In genomic region chr11:132646890-132647289, GRCh38 we compare ENCODE assay signal across 23 cellular contexts.
"Had no signal": no experiment of that assay in that cellular context is flagged by ENCODE, and none has a peak within 500 bp of the region (broad histone marks: within the 10 kb centered on the region; RNA-seq: fewer than 3 reads in every experiment).

No MANE protein-coding gene starts in this region.

- H3K36me3 ChIP-seq: gastrocnemius medialis, left ventricle myocardium inferior, lower lobe of right lung, ovary, thoracic aorta, tibial nerve, upper lobe of left lung had no signal

- H3K9me3 ChIP-seq: gastrocnemius medialis, left ventricle myocardium inferior, lower lobe of right lung, ovary, psoas muscle, thoracic aorta, tibial nerve, upper lobe of left lung had no signal

- H3K4me1 Mint-ChIP-seq: natural killer cell; stimulated activated naive B cell treated with anti-CD40 and anti-IgM and Interleukin-4, amounts not matched to agents 10 μg/mL and 1 μg/mL and 100 μg/mL, for 72 hours had no signal

- H3K27me3 Mint-ChIP-seq: stimulated activated naive B cell treated with anti-CD40 and anti-IgM and Interleukin-4, amounts not matched to agents 10 μg/mL and 1 μg/mL and 100 μg/mL, for 72 hours had no signal

- DNase-seq: dorsolateral prefrontal cortex; effector CD4-positive, alpha-beta T cell; foreskin fibroblast; gastrocnemius medialis; head of caudate nucleus; left cardiac atrium; left ventricle myocardium inferior; lower lobe of right lung; natural killer cell; occipital lobe; ovary; posterior cingulate gyrus; psoas muscle; right cardiac atrium; stimulated activated CD4-positive, alpha-beta T cell treated with anti-CD3 and anti-CD28 coated beads, Interleukin-15, amount 100 ng/mL, for 24 hours; stimulated activated CD4-positive, alpha-beta T cell treated with anti-CD3 and anti-CD28 coated beads, Interleukin-2, amount 100 ng/mL, for 48 hours; stimulated activated naive B cell treated with anti-CD40 and anti-IgM and Interleukin-4, amounts not matched to agents 10 μg/mL and 1 μg/mL and 100 μg/mL, for 72 hours; upper lobe of left lung had no signal

- H3K27ac ChIP-seq: coronary artery, dorsolateral prefrontal cortex, gastrocnemius medialis, left ventricle myocardium inferior, lower lobe of right lung, ovary, psoas muscle, skin epidermis, thoracic aorta, tibial nerve, upper lobe of left lung had no signal

- H3K4me3 ChIP-seq: coronary artery, dorsolateral prefrontal cortex, gastrocnemius medialis, left ventricle myocardium inferior, lower lobe of right lung, ovary, psoas muscle, skin epidermis, thoracic aorta, tibial nerve, upper lobe of left lung had no signal

- H3K9me3 Mint-ChIP-seq: stimulated activated naive CD8-positive, alpha-beta T cell treated with anti-CD3 and anti-CD28 coated beads, Interleukin-15, Interleukin-2, amounts not matched to agents 100 ng/mL and 50 ng/mL, for 24 hours had no signal

- ATAC-seq: gastrocnemius medialis; left cardiac atrium; lower lobe of right lung; natural killer cell; psoas muscle; stimulated activated naive B cell treated with anti-CD40 and anti-IgM and Interleukin-4, amounts not matched to agents 10 μg/mL and 1 μg/mL and 100 μg/mL, for 72 hours had no signal

- H3K27me3 ChIP-seq: dorsolateral prefrontal cortex, gastrocnemius medialis, ovary, tibial nerve, upper lobe of left lung had no signal

- H3K27ac Mint-ChIP-seq: natural killer cell; stimulated activated naive B cell treated with anti-CD40 and anti-IgM and Interleukin-4, amounts not matched to agents 10 μg/mL and 1 μg/mL and 100 μg/mL, for 72 hours; stimulated activated naive CD8-positive, alpha-beta T cell treated with anti-CD3 and anti-CD28 coated beads, Interleukin-15, Interleukin-2, amounts not matched to agents 100 ng/mL and 50 ng/mL, for 24 hours had no signal

- H3K4me1 ChIP-seq: gastrocnemius medialis, left ventricle myocardium inferior, lower lobe of right lung, psoas muscle, tibial nerve had no signal

- H3K4me3 Mint-ChIP-seq: natural killer cell; stimulated activated naive B cell treated with anti-CD40 and anti-IgM and Interleukin-4, amounts not matched to agents 10 μg/mL and 1 μg/mL and 100 μg/mL, for 72 hours; stimulated activated naive CD8-positive, alpha-beta T cell treated with anti-CD3 and anti-CD28 coated beads, Interleukin-15, Interleukin-2, amounts not matched to agents 100 ng/mL and 50 ng/mL, for 24 hours had no signal

- H3K36me3 Mint-ChIP-seq: natural killer cell; stimulated activated naive B cell treated with anti-CD40 and anti-IgM and Interleukin-4, amounts not matched to agents 10 μg/mL and 1 μg/mL and 100 μg/mL, for 72 hours had no signal
